ENCODE assay signal across 26 cellular contexts in genomic region chr15:50783895-50784294, GRCh38. TPM values are rescaled to one million over a fixed set of nuclear protein-coding genes. Genes with fewer than 3 reads are reported as not detected.
DNase-seq lines count a peak whose midpoint lies in the region; ATAC-seq, FAIRE-seq and TF ChIP-seq lines count a peak whose summit lies in the region.
"Had no signal": no experiment of that assay in that cellular context is flagged by ENCODE, and none has a peak within 500 bp of the region (broad histone marks: within the 10 kb centered on the region; RNA-seq: fewer than 3 reads in every experiment).

No MANE protein-coding gene starts in this region.

- no peaks in the 10 kb centered on the region for H3K79me1 ChIP-seq in mesenchymal stem cell (replicated peaks; ENCODE audit: low read length, poor library complexity, severe bottlenecking)

- no peak overlapping the region for H3K18ac ChIP-seq in mesenchymal stem cell (ENCODE audit: low read depth in 1 of 2, low read length in 2 of 2)

- no peak overlapping the region for H2BK12ac ChIP-seq in mesenchymal stem cell (ENCODE audit: low read length in 2 of 2)

- H3K4me2 ChIP-seq in A549 (no peak overlapping the region), mesenchymal stem cell (ENCODE audit: low read length, poor library complexity, severe bottlenecking) (no peak overlapping the region)
- H3K4me2 ChIP-seq: BLaER1 treated with 17β-estradiol and CSF1 and Interleukin-3, amounts not matched to agents 10 nM and 100 nM had no signal

- no peak for TF ChIP-seq RAD21 in A549 (conservative IDR thresholded peaks at IDR 0.05 in 1 of 2, IDR thresholded peaks at IDR 0.05 in 1 of 2)

- no peak overlapping the region for H2AFZ ChIP-seq in mesenchymal stem cell (ENCODE audit: low read depth, low read length)

- ATAC-seq in A549 (no peak), gastrocnemius medialis (no peak), GM18519 (IDR thresholded peaks at IDR 0.05; ENCODE audit: low FRiP score, unreplicated experiment) (no peak)

- POLR2A ChIA-PET in A549 (lab: Yijun Ruan, JAX): no interaction called here

- H3K36me3 ChIP-seq in mesenchymal stem cell (ENCODE audit: control insufficient read depth in 1 of 2, insufficient read depth in 2 of 2, low read depth in 1 of 2, low read length in 2 of 2) (no peaks in the 10 kb centered on the region), gastrocnemius medialis (no peaks in the 10 kb centered on the region)
- H3K36me3 ChIP-seq: BE2C; BLaER1 treated with 17β-estradiol and CSF1 and Interleukin-3, amounts not matched to agents 10 nM and 100 nM; HAP-1 had no signal

- no peak overlapping the region for H4K91ac ChIP-seq in mesenchymal stem cell (ENCODE audit: low read length)

- no peak overlapping the region for H3K9ac ChIP-seq in mesenchymal stem cell (ENCODE audit: low read length)
- H3K9ac ChIP-seq: BLaER1 treated with 17β-estradiol and CSF1 and Interleukin-3, amounts not matched to agents 10 nM and 100 nM had no signal

- no peak overlapping the region for H3K14ac ChIP-seq in mesenchymal stem cell (ENCODE audit: low read length in 2 of 2)

- H3K27ac ChIP-seq in A549 (no peak overlapping the region), mesenchymal stem cell (ENCODE audit: low read length, poor library complexity, severe bottlenecking) (no peak overlapping the region), gastrocnemius medialis (peak overlapping the region; percentile 49 to 84 (median 70))
- H3K27ac ChIP-seq: 22Rv1; BLaER1 treated with 17β-estradiol and CSF1 and Interleukin-3, amounts not matched to agents 10 nM and 100 nM had no signal

- TF ChIP-seq CTCF in A549 (IDR thresholded peaks at IDR 0.05) (no peak), gastrocnemius medialis (IDR thresholded peaks at IDR 0.05 in 4 of 5, conservative IDR thresholded peaks at IDR 0.05 in 1 of 5) (no peak)

- no peak for TF ChIP-seq EP300 in A549 (IDR thresholded peaks at IDR 0.05)

- H3K4me3 ChIP-seq in A549 (no peak overlapping the region), mesenchymal stem cell (ENCODE audit: insufficient read depth in 1 of 2, low read depth in 1 of 2, low read length in 2 of 2) (no peak overlapping the region), gastrocnemius medialis (no peak overlapping the region)
- H3K4me3 ChIP-seq: BLaER1 treated with 17β-estradiol and CSF1 and Interleukin-3, amounts not matched to agents 10 nM and 100 nM; HAP-1 had no signal

- FAIRE-seq in A549 (lab: Jason Lieb, UNC): peak; percentile 59
- FAIRE-seq: A204.1, D721Med, GM12891, GM18507, H54 had no signal

- TF ChIP-seq POLR2A in A549 (IDR thresholded peaks at IDR 0.05; ENCODE audit: low read length) (no peak), gastrocnemius medialis (IDR thresholded peaks at IDR 0.05) (no peak)

- no peak overlapping the region for H2BK5ac ChIP-seq in mesenchymal stem cell (ENCODE audit: low read depth, low read length, poor library complexity, severe bottlenecking)

- intact Hi-C loops in gastrocnemius medialis (cut with DNase I; ENCODE audit: low total_unique reads): no loop called here

- no peak overlapping the region for H3K23ac ChIP-seq in mesenchymal stem cell (ENCODE audit: low read length in 2 of 2)

- H3K4ac ChIP-seq in mesenchymal stem cell (ENCODE audit: low read depth in 1 of 2, low read length in 2 of 2): no peak overlapping the region

- peak; percentile 10 for DNase-seq in NCI-H146 (lab: John Stamatoyannopoulos, UW)
- no peak for DNase-seq in NCI-H146 treated with DMSO at 0.1 percent for 48 hours (lab: John Stamatoyannopoulos, UW; ENCODE audit: unreplicated experiment)
- no peak for DNase-seq in A549 (ENCODE audit: low read depth in 1 of 2, low spot score in 1 of 2)
- peak; percentile 14 for DNase-seq in mesenchymal stem cell
- no peak for DNase-seq in gastrocnemius medialis
- DNase-seq in activated naive CD4-positive, alpha-beta T cell treated with anti-CD3 and anti-CD28 coated beads, Interleukin-2, amount 50 U/mL, for 16 hours: no peak
- no peak for DNase-seq in NOMO-1 treated with DMSO at 0.1 percent for 48 hours (lab: John Stamatoyannopoulos, UW; ENCODE audit: unreplicated experiment)
- DNase-seq: ACHN; AML-193; BE2C; CD4-positive, alpha-beta T cell; CD8-positive, alpha-beta memory T cell; DMS 273 treated with DMSO at 0.1 percent for 48 hours; DMS79 treated with DMSO at 0.1 percent for 48 hours; GF-D8; GOT3; HFFc6 had no signal

- no peak overlapping the region for H4K8ac ChIP-seq in mesenchymal stem cell (ENCODE audit: low read length)

- H2AK5ac ChIP-seq in mesenchymal stem cell (ENCODE audit: low read length, severe bottlenecking): no peak overlapping the region

- H2BK120ac ChIP-seq in mesenchymal stem cell (ENCODE audit: low read depth, low read length): no peak overlapping the region

- in situ Hi-C loops in gastrocnemius medialis (cut with MboI; ENCODE audit: low sequenced_read_pairs in 4 of 4): no loop called here

- CTCF ChIA-PET in A549 (lab: Yijun Ruan, JAX): interaction anchor here (0.7 kb wide), 1 partner anchor 10 kb away, joined by 3 read pairs; no protein-coding TSS in a partner anchor

- H3K27me3 ChIP-seq in mesenchymal stem cell (ENCODE audit: control insufficient read depth in 1 of 2, insufficient read depth in 1 of 2, low read length in 2 of 2) (peaks cover 0 to 11% of the 10 kb centered on the region in 2 experiments), gastrocnemius medialis (no peaks in the 10 kb centered on the region)
- H3K27me3 ChIP-seq: BE2C; BLaER1 treated with 17β-estradiol and CSF1 and Interleukin-3, amounts not matched to agents 10 nM and 100 nM had no signal

- H2BK15ac ChIP-seq in mesenchymal stem cell (ENCODE audit: low read depth, poor library complexity, severe bottlenecking): no peak overlapping the region

- H3K4me1 ChIP-seq in A549 (no peaks in the 10 kb centered on the region), mesenchymal stem cell (ENCODE audit: control insufficient read depth, insufficient read depth, low read depth, low read length) (no peaks in the 10 kb centered on the region), gastrocnemius medialis (peaks cover 24 to 25% of the 10 kb centered on the region in 2 donors)
- H3K4me1 ChIP-seq: BE2C, HAP-1 had no signal

- no peaks in the 10 kb centered on the region for H3K9me3 ChIP-seq in A549
- H3K9me3 ChIP-seq in mesenchymal stem cell (ENCODE audit: control insufficient read depth, low read length): no peaks in the 10 kb centered on the region
- no peaks in the 10 kb centered on the region for H3K9me3 ChIP-seq in gastrocnemius medialis
- H3K9me3 ChIP-seq: BE2C; BLaER1 treated with 17β-estradiol and CSF1 and Interleukin-3, amounts not matched to agents 10 nM and 100 nM; HAP-1 had no signal

TF ChIP-seq in A549, 52 proteins besides CTCF, POLR2A, EP300 and RAD21 (continues in another document):
- TF ChIP-seq MAZ (IDR thresholded peaks at IDR 0.05; ENCODE audit: borderline replicate concordance, low read depth, low read length): no peak
- no peak for TF ChIP-seq BCL3 (IDR thresholded peaks at IDR 0.05)
- no peak for TF ChIP-seq NFE2L2 (conservative IDR thresholded peaks at IDR 0.05; ENCODE audit: low read length)
- TF ChIP-seq RARB (CRISPR knock-in tag; IDR thresholded peaks at IDR 0.05): no peak
- no peak for TF ChIP-seq KDM5A (IDR thresholded peaks at IDR 0.05)
- no peak for TF ChIP-seq CHD4 (IDR thresholded peaks at IDR 0.05; ENCODE audit: borderline replicate concordance)
- TF ChIP-seq RCOR1 (IDR thresholded peaks at IDR 0.05; ENCODE audit: low read depth, low read length): no peak
- TF ChIP-seq RNF2 (IDR thresholded peaks at IDR 0.05; ENCODE audit: borderline replicate concordance, low read depth): no peak
- TF ChIP-seq, protein P1, sequence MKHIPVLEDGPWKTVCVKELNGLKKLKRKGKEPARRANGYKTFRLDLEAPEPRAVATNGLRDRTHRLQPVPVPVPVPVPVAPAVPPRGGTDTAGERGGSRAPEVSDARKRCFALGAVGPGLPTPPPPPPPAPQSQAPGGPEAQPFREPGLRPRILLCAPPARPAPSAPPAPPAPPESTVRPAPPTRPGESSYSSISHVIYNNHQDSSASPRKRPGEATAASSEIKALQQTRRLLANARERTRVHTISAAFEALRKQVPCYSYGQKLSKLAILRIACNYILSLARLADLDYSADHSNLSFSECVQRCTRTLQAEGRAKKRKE (CRISPR knock-in tag; IDR thresholded peaks at IDR 0.05; ENCODE audit: low read depth): no peak
- TF ChIP-seq JUN (IDR thresholded peaks at IDR 0.05): no peak
- no peak for TF ChIP-seq BHLHE40 (IDR thresholded peaks at IDR 0.05; ENCODE audit: low read depth, low read length)
- TF ChIP-seq SMC3 (IDR thresholded peaks at IDR 0.05): no peak
- no peak for TF ChIP-seq FOSL2 (IDR thresholded peaks at IDR 0.05)
- no peak for TF ChIP-seq FOSL2 (CRISPR knock-in tag; IDR thresholded peaks at IDR 0.05)
- TF ChIP-seq CEBPB (IDR thresholded peaks at IDR 0.05): no peak
- TF ChIP-seq FOSB (CRISPR knock-in tag; IDR thresholded peaks at IDR 0.05): no peak
- TF ChIP-seq MYC (IDR thresholded peaks at IDR 0.05; ENCODE audit: borderline replicate concordance, low read length): no peak
- no peak for TF ChIP-seq PHF8 (IDR thresholded peaks at IDR 0.05; ENCODE audit: borderline replicate concordance, low read depth)
- TF ChIP-seq ESRRA (IDR thresholded peaks at IDR 0.05; ENCODE audit: borderline replicate concordance, low read length): no peak

RNA-seq across cellular contexts. Expression of gene SPPL2A, which starts 18.4 kb away (rescaled TPM):
- polyA plus RNA-seq in A549 (2011; rRNA removed) (138 and 163 TPM in 2 replicates), A549 (2017; fragmentation: RNase III; extraction: RNeasy Plus Mini Kit Qiagen cat#74134 plus additional on column Dnase treatment) (81.3 to 91.9 TPM (median 87.7 TPM) in 3 replicates)
- 34.3 and 47.5 TPM in 2 replicates for polyA plus RNA-seq in A549 (2012; cell fraction: cytosol; rRNA removed)
- polyA plus RNA-seq in A549 (2012; cell fraction: nucleus; rRNA removed): 65.9 and 77.7 TPM in 2 replicates
- polyA minus RNA-seq in A549 (2011; rRNA and poly(A)+ RNA removed): 53.0 and 61.3 TPM in 2 replicates
- polyA plus RNA-seq in mesenchymal stem cell (2013, experiment 1 of 2): 57.9 TPM
- 61.7 TPM for polyA plus RNA-seq in mesenchymal stem cell (2013, experiment 2 of 2)
- total RNA-seq in gastrocnemius medialis: 100 to 1,000 TPM; 577 to 774 (median 620) TPM

Comparison
In these comparisons a context has a peak if more than half of its experiments do, and no peak if none do; other contexts are left out.
1. DNase-seq: peak in NCI-H146 (single experiment) and mesenchymal stem cell (single experiment); none in NCI-H146 treated with DMSO at 0.1 percent for 48 hours (single experiment), A549 (0 of 2), gastrocnemius medialis (0 of 2), activated naive CD4-positive, alpha-beta T cell treated with anti-CD3 and anti-CD28 coated beads, Interleukin-2, amount 50 U/mL, for 16 hours (single experiment) and NOMO-1 treated with DMSO at 0.1 percent for 48 hours (single experiment).
2. H3K27ac ChIP-seq: peak in gastrocnemius medialis (4 of 4); none in A549 (0 of 2) and mesenchymal stem cell (single experiment).